7 cellular contexts compared by ENCODE assay signal in the genomic region with DNA sequence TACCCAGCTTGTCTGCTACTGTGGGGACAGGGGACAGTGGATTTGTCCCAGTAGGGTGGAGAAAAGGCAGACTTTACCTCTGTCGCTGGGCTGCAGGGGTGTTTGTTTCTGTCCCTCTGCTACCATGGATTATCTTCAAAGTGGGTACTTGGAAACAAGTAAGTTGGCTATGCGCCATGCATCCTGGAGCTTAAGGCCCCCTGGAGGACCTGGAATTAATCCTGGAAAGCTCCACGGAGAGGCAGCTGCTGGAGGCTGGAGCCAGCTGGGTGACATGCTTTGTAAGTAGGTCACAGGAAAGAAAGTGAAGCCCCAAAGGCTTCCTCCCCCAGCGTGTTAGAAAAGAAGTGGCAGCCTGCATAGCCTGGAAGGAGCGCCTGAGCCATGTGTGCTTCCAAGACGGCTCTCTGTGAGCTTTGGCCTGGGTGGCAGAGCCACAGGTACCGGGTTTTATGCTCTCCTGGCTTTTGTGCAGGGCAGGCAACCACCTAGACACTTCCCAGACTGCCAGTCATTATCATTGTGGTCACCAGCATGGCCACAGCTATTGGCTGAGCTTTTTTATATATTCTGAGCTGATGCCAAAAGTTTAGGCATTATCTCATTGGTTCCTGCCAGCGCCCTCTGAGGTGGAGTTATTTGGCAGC. TPM values are rescaled to one million over a fixed set of nuclear protein-coding genes. Genes with fewer than 3 reads are reported as not detected.
DNase-seq lines count a peak whose midpoint lies in the region; ATAC-seq and TF ChIP-seq lines count a peak whose summit lies in the region.

No MANE protein-coding gene starts in this region.

- H3K4me3 Mint-ChIP-seq in T-helper 17 cell: peak overlapping the region; percentile 72

- no peaks in the 10 kb centered on the region for H3K9me2 ChIP-seq in Loucy (replicated peaks; ENCODE audit: low read depth, low read length)

- no peaks in the 10 kb centered on the region for H4K20me1 ChIP-seq in Loucy (ENCODE audit: insufficient read depth, low read length, poor library complexity, severe bottlenecking)

- H3K27me3 Mint-ChIP-seq in T-helper 17 cell: no peaks in the 10 kb centered on the region

- DNase-seq in T-helper 17 cell (no peak), heart left ventricle (peak; percentile 66 to 91 (median 74))
- no peak for DNase-seq in stimulated activated CD4-positive, alpha-beta T cell treated with anti-CD3 and anti-CD28 coated beads, Interleukin-2, amount 100 ng/mL, for 48 hours
- DNase-seq in stimulated activated CD4-positive, alpha-beta T cell treated with anti-CD3 and anti-CD28 coated beads, Interleukin-4, amount 100 ng/mL, for 1 hour: no peak

- no peaks in the 10 kb centered on the region for H3K36me3 Mint-ChIP-seq in T-helper 17 cell (ENCODE audit: low read depth)

- H3K4me1 ChIP-seq in Loucy (ENCODE audit: insufficient read depth, low read length, poor library complexity, severe bottlenecking): peaks cover 65% of the 10 kb centered on the region
- peaks cover 0 to 54% (median 36%) of the 10 kb centered on the region in 12 donors for H3K4me1 ChIP-seq in heart left ventricle
- H3K4me1 ChIP-seq in skeletal muscle satellite cell (ENCODE audit: control insufficient read depth, insufficient read depth, low read length): peaks cover 23% of the 10 kb centered on the region

- no peaks in the 10 kb centered on the region for H3K36me3 ChIP-seq in Loucy (ENCODE audit: insufficient read depth, low read length)
- no peaks in the 10 kb centered on the region for H3K36me3 ChIP-seq in heart left ventricle
- no peaks in the 10 kb centered on the region for H3K36me3 ChIP-seq in skeletal muscle satellite cell (ENCODE audit: insufficient read depth, low read length)

- peak overlapping the region; percentile 45 to 90 (median 74) for H3K27ac ChIP-seq in heart left ventricle

- H3K27me3 ChIP-seq in Loucy (ENCODE audit: insufficient read depth, low read length, poor library complexity, severe bottlenecking): no peaks in the 10 kb centered on the region
- no peaks in the 10 kb centered on the region for H3K27me3 ChIP-seq in heart left ventricle
- H3K27me3 ChIP-seq in skeletal muscle satellite cell (ENCODE audit: control insufficient read depth, insufficient read depth, low read length): no peaks in the 10 kb centered on the region

- H3K9me3 ChIP-seq in Loucy (ENCODE audit: insufficient read depth, low read depth, low read length): no peaks in the 10 kb centered on the region
- H3K9me3 ChIP-seq in T-helper 17 cell (ENCODE audit: control insufficient read depth, low read length, poor library complexity, severe bottlenecking): no peaks in the 10 kb centered on the region
- H3K9me3 ChIP-seq in heart left ventricle: no peaks in the 10 kb centered on the region
- H3K9me3 ChIP-seq in skeletal muscle satellite cell (replicated peaks; ENCODE audit: low read length): no peaks in the 10 kb centered on the region

- peak; percentile 89 for ATAC-seq in T-helper 17 cell
- peak; percentile 77 to 83 (median 82) for ATAC-seq in heart left ventricle
- ATAC-seq in GM21825 (IDR thresholded peaks at IDR 0.05; ENCODE audit: unreplicated experiment): no peak

- 11 to 21% (median 16%) methylated on average over 8 of the region's 8 CpGs for WGBS in heart left ventricle, 4 donors

- no peak for TF ChIP-seq POLR2A in heart left ventricle (IDR thresholded peaks at IDR 0.05)

- peaks cover 44% of the 10 kb centered on the region for H3K4me1 Mint-ChIP-seq in T-helper 17 cell

- 0 out of 2 replicates have a peak, but pooled peaks cover 6% of the 10 kb centered on the region for H3F3A ChIP-seq in Loucy (ENCODE audit: low read depth)

- H3K27ac Mint-ChIP-seq in T-helper 17 cell: peak overlapping the region; percentile 34

- intact Hi-C loops in heart left ventricle (cut with DNase I): loop anchor here in 1 of 10 donors (10.0 kb wide), 1 partner anchor 216 kb away; no protein-coding TSS in a partner anchor

- TF ChIP-seq CTCF in Loucy (conservative IDR thresholded peaks at IDR 0.05; ENCODE audit: low read length): no peak
- TF ChIP-seq CTCF in heart left ventricle (IDR thresholded peaks at IDR 0.05): no peak

- H3K4me2 ChIP-seq in Loucy (ENCODE audit: low read depth, low read length, poor library complexity, severe bottlenecking): peak overlapping the region; percentile 81
- peak overlapping the region; percentile 48 for H3K4me2 ChIP-seq in skeletal muscle satellite cell (ENCODE audit: low read length)

- peak overlapping the region; percentile 38; the same call in 1 of the 2 replicates for H2AFZ ChIP-seq in Loucy (ENCODE audit: low read length)

- H3K79me2 ChIP-seq in Loucy (ENCODE audit: insufficient read depth, low read length): peaks cover 73% of the 10 kb centered on the region

- H3K4me3 ChIP-seq in Loucy (ENCODE audit: low read length, poor library complexity, severe bottlenecking): peak overlapping the region; percentile 70
- peak overlapping the region in 7 of 12 donors; percentile 11 to 38 (median 30) for H3K4me3 ChIP-seq in heart left ventricle
- H3K4me3 ChIP-seq in skeletal muscle satellite cell (ENCODE audit: low read length): no peak overlapping the region

- peak overlapping the region; percentile 63 for H3K9ac ChIP-seq in Loucy (ENCODE audit: low read depth, low read length, poor library complexity, severe bottlenecking)
- H3K9ac ChIP-seq in skeletal muscle satellite cell (ENCODE audit: low read depth, low read length): no peak overlapping the region

RNA-seq across cellular contexts. Expression of gene B3GLCT, which starts 9.5 kb away (rescaled TPM):
- total RNA-seq in T-helper 17 cell (1 to 10 TPM; 5.0 to 6.2 TPM), heart left ventricle (10 to 100 TPM in 8 of 9 donors, 1 to 10 TPM in 1; 9.5 to 27.2 (median 20.9) TPM)
- 1 to 10 TPM; 5.5 to 5.7 TPM for polyA plus RNA-seq in heart left ventricle
- total RNA-seq in skeletal muscle satellite cell (2012; rRNA removed): 3.5 and 8.1 TPM in 2 replicates

RNA-seq across cellular contexts. Expression of gene HSPH1, which starts 47.6 kb away (rescaled TPM):
- 100 to 1,000 TPM; 143 to 153 TPM for total RNA-seq in T-helper 17 cell
- total RNA-seq in heart left ventricle: 10 to 100 TPM; 24.6 to 88.1 (median 44.5) TPM
- polyA plus RNA-seq in heart left ventricle: 10 to 100 TPM; 32.5 to 55.3 TPM
- total RNA-seq in skeletal muscle satellite cell (2012; rRNA removed): 46.1 and 55.5 TPM in 2 replicates

Comparison
In these comparisons a context has a peak if more than half of its experiments do, and no peak if none do; other contexts are left out.
1. DNase-seq: peak in heart left ventricle (5 of 5); none in T-helper 17 cell (0 of 3), stimulated activated CD4-positive, alpha-beta T cell treated with anti-CD3 and anti-CD28 coated beads, Interleukin-2, amount 100 ng/mL, for 48 hours (0 of 2) and stimulated activated CD4-positive, alpha-beta T cell treated with anti-CD3 and anti-CD28 coated beads, Interleukin-4, amount 100 ng/mL, for 1 hour (single experiment).